In the genomic region with DNA sequence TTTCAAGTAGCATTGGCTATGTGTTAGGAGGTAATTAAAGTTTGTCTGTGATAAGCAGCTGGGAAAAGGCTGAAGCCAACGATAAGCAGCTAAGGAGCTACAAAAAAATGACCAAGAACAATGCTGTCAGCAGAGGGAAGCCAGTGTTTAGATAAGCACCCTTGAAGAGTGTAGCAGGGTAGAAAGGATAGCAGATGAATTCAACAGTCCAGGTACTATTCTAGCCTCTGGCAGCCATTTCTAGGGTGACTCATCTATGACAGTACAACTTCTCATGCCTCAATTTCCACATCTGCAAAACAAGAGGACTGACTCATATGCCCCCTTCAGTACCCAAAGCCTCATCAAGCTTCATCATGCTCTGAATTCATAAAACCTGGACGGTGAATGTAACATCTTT, we compare ENCODE assay signal across 15 cellular contexts.
DNase-seq lines count a peak whose midpoint lies in the region; ATAC-seq and TF ChIP-seq lines count a peak whose summit lies in the region.
"Had no signal": no experiment of that assay in that cellular context is flagged by ENCODE, and none has a peak within 500 bp of the region (broad histone marks: within the 10 kb centered on the region; RNA-seq: fewer than 3 reads in every experiment).

No MANE protein-coding gene starts in this region.

- H3K27ac ChIP-seq in HEK293 (ENCODE audit: extremely low read depth, low read depth, low read length) (no peak overlapping the region), RWPE1 (no peak overlapping the region), stomach (no peak overlapping the region)

- H3K9me3 ChIP-seq in HEK293 (ENCODE audit: control insufficient read depth, insufficient read depth, low read depth, low read length) (no peaks in the 10 kb centered on the region), stomach (no peaks in the 10 kb centered on the region)

- H3K27me3 ChIP-seq in stomach: no peaks in the 10 kb centered on the region

- WGBS in stomach, 5 donors: 39 to 49% (median 48%) methylated on average over 2 of the region's 2 CpGs

- intact Hi-C loops in stomach (cut with DNase I; ENCODE audit: low total_unique reads): no loop called here
- intact Hi-C loops in activated T-helper 1 cell treated with anti-CD3 and anti-CD28 coated beads, Interleukin-12 subunit alpha, Interleukin-12 subunit beta, Interleukin-2, Interleukin-4 antibody, amounts not matched to agents 30 ng/mL and 10 ng/mL and 1 ng/mL, durations not matched to agents 14 hours and 24 hours and 36 hours (cut with micrococcal nuclease): no loop called here

- no peaks in the 10 kb centered on the region for H3K27me3 Mint-ChIP-seq in activated T-helper 1 cell treated with anti-CD3 and anti-CD28 coated beads, Interleukin-12 subunit alpha, Interleukin-12 subunit beta, Interleukin-2, Interleukin-4 antibody, amounts not matched to agents 30 ng/mL and 10 ng/mL and 1 ng/mL, durations not matched to agents 14 hours and 24 hours and 36 hours (ENCODE audit: insufficient read depth)

- no peaks in the 10 kb centered on the region for H3K36me3 Mint-ChIP-seq in activated T-helper 1 cell treated with anti-CD3 and anti-CD28 coated beads, Interleukin-12 subunit alpha, Interleukin-12 subunit beta, Interleukin-2, Interleukin-4 antibody, amounts not matched to agents 30 ng/mL and 10 ng/mL and 1 ng/mL, durations not matched to agents 14 hours and 24 hours and 36 hours (ENCODE audit: low read depth)
- H3K36me3 Mint-ChIP-seq: natural killer cell had no signal

- CTCF ChIA-PET in HEK293 (lab: Yijun Ruan, JAX) (no interaction called here), RWPE1 (lab: Yijun Ruan, JAX) (interaction anchor here (0.6 kb wide), 2 partner anchors 8 to 241 kb away, joined by 3 to 5 read pairs; no protein-coding TSS in a partner anchor)

- POLR2A ChIA-PET in HEK293 (lab: Yijun Ruan, JAX) (no interaction called here), RWPE1 (lab: Yijun Ruan, JAX; ENCODE audit: low non-redundant PET) (no interaction called here)

- no peak for TF ChIP-seq POLR2A in stomach (IDR thresholded peaks at IDR 0.05)

- TF ChIP-seq EP300 in stomach (IDR thresholded peaks at IDR 0.05): no peak

- ATAC-seq in esophagus mucosa (peak; percentile 48), GM21526 (IDR thresholded peaks at IDR 0.05; ENCODE audit: low FRiP score, unreplicated experiment) (no peak), GM19035 (IDR thresholded peaks at IDR 0.05; ENCODE audit: unreplicated experiment) (no peak)
- ATAC-seq: natural killer cell had no signal

- H3K4me3 ChIP-seq in HEK293 (ENCODE audit: low read depth, low read length) (no peak overlapping the region), stomach (no peak overlapping the region)

- no peaks in the 10 kb centered on the region for H3K4me1 Mint-ChIP-seq in activated T-helper 1 cell treated with anti-CD3 and anti-CD28 coated beads, Interleukin-12 subunit alpha, Interleukin-12 subunit beta, Interleukin-2, Interleukin-4 antibody, amounts not matched to agents 30 ng/mL and 10 ng/mL and 1 ng/mL, durations not matched to agents 14 hours and 24 hours and 36 hours (ENCODE audit: low read depth)

- DNase-seq in A172 (ENCODE audit: low spot score) (peak; percentile 19), RWPE1 (ENCODE audit: low spot score) (peak; percentile 23), stomach (no peak)
- no peak for DNase-seq in activated T-helper 1 cell treated with anti-CD3 and anti-CD28 coated beads, Interleukin-12 subunit alpha, Interleukin-12 subunit beta, Interleukin-2, Interleukin-4 antibody, amounts not matched to agents 30 ng/mL and 10 ng/mL and 1 ng/mL, durations not matched to agents 14 hours and 24 hours and 36 hours (ENCODE audit: low spot score)
- DNase-seq: activated CD4-positive, alpha-beta T cell treated with anti-CD3 and anti-CD28 coated beads, Interleukin-2, amount 50 U/mL, for 48 hours; activated naive CD4-positive, alpha-beta T cell treated with anti-CD3 and anti-CD28 coated beads for 36 hours; natural killer cell; NCI-H187 treated with DMSO at 0.1 percent for 48 hours; stimulated activated CD4-positive, alpha-beta T cell treated with anti-CD3 and anti-CD28 coated beads, Interleukin-4, amount 100 ng/mL, for 4 hours; stimulated activated naive CD4-positive, alpha-beta T cell; T-helper 1 cell had no signal

- H3K4me3 Mint-ChIP-seq in activated T-helper 1 cell treated with anti-CD3 and anti-CD28 coated beads, Interleukin-12 subunit alpha, Interleukin-12 subunit beta, Interleukin-2, Interleukin-4 antibody, amounts not matched to agents 30 ng/mL and 10 ng/mL and 1 ng/mL, durations not matched to agents 14 hours and 24 hours and 36 hours: no peak overlapping the region
- H3K4me3 Mint-ChIP-seq: activated naive CD4-positive, alpha-beta T cell treated with anti-CD3 and anti-CD28 coated beads for 36 hours; natural killer cell had no signal

- H3K4me1 ChIP-seq in HEK293 (ENCODE audit: control insufficient read depth, insufficient read depth, low read length) (no peaks in the 10 kb centered on the region), stomach (no peaks in the 10 kb centered on the region)

- TF ChIP-seq CTCF in HEK293 (tag by site-specific recombination; IDR thresholded peaks at IDR 0.05) (no peak), RWPE1 (conservative IDR thresholded peaks at IDR 0.05; ENCODE audit: low read depth) (no peak), stomach (IDR thresholded peaks at IDR 0.05) (no peak)

- H3K36me3 ChIP-seq in HEK293 (ENCODE audit: control insufficient read depth in 2 of 2, insufficient read depth in 1 of 2, low read length in 2 of 2) (no peaks in the 10 kb centered on the region), stomach (no peaks in the 10 kb centered on the region)

- no peak overlapping the region for H3K27ac Mint-ChIP-seq in activated T-helper 1 cell treated with anti-CD3 and anti-CD28 coated beads, Interleukin-12 subunit alpha, Interleukin-12 subunit beta, Interleukin-2, Interleukin-4 antibody, amounts not matched to agents 30 ng/mL and 10 ng/mL and 1 ng/mL, durations not matched to agents 14 hours and 24 hours and 36 hours
- H3K27ac Mint-ChIP-seq: activated naive CD4-positive, alpha-beta T cell treated with anti-CD3 and anti-CD28 coated beads for 36 hours; natural killer cell had no signal

- no peaks in the 10 kb centered on the region for H3K9me3 Mint-ChIP-seq in activated T-helper 1 cell treated with anti-CD3 and anti-CD28 coated beads, Interleukin-12 subunit alpha, Interleukin-12 subunit beta, Interleukin-2, Interleukin-4 antibody, amounts not matched to agents 30 ng/mL and 10 ng/mL and 1 ng/mL, durations not matched to agents 14 hours and 24 hours and 36 hours
- H3K9me3 Mint-ChIP-seq: activated naive CD4-positive, alpha-beta T cell treated with anti-CD3 and anti-CD28 coated beads for 36 hours had no signal

TF ChIP-seq in HEK293, 187 proteins besides CTCF, POLR2A, EP300 and RAD21:
- no peak for TF ChIP-seq ZNF214 (tag by site-specific recombination; IDR thresholded peaks at IDR 0.05; ENCODE audit: borderline replicate concordance)
- TF ChIP-seq ZNF2 (tag by site-specific recombination; IDR thresholded peaks at IDR 0.05): no peak
- TF ChIP-seq ZBTB21 (tag by site-specific recombination; IDR thresholded peaks at IDR 0.05): 0 out of 2 replicates have a peak, but pooled peaks have one; percentile 20

Comparison
In these comparisons a context has a peak if more than half of its experiments do, and no peak if none do; other contexts are left out.
1. DNase-seq: peak in A172 (single experiment) and RWPE1 (single experiment); none in stomach (single experiment) and activated T-helper 1 cell treated with anti-CD3 and anti-CD28 coated beads, Interleukin-12 subunit alpha, Interleukin-12 subunit beta, Interleukin-2, Interleukin-4 antibody, amounts not matched to agents 30 ng/mL and 10 ng/mL and 1 ng/mL, durations not matched to agents 14 hours and 24 hours and 36 hours (single experiment).